1 cellular context compared by ENCODE assay signal in the genomic region with DNA sequence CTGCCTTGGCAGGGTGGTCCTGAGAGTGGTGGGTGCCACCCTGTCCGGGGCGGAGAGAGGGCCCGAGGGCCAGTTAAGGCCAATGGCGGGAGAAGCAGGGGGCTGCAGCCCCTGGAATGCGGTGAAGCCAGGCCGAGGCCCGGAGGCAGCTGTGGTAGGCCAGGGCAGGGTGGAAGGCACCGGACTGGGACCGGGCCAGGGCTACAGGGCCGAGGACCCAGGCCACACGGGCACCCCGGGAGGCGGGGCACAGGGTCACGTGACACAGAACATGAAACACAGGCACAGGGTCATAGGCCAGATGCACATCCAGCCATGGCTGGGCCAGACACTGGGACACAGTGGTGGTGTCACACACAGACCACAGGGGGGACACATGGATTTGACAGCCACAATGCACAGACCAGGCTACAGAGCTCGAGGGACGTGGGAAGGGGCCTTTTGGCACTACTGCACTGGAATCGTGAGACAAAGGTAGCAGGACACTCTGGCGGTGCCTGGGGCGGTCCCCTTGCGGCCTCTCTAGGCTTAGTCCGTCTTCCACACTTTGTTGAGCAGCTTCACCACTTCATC.
TF ChIP-seq lines count a peak whose summit lies in the region.

No MANE protein-coding gene starts in this region.

TF ChIP-seq in H1, 55 proteins besides CTCF, POLR2A, EP300 and RAD21:
- TF ChIP-seq CBX8 (IDR thresholded peaks at IDR 0.05; ENCODE audit: borderline replicate concordance, low read depth, low read length) (no peak), SIX5 (IDR thresholded peaks at IDR 0.05; ENCODE audit: low read depth, low read length) (no peak), BACH1 (IDR thresholded peaks at IDR 0.05; ENCODE audit: low read length) (no peak), SP1 (IDR thresholded peaks at IDR 0.05; ENCODE audit: low read depth, low read length) (no peak), SP2 (IDR thresholded peaks at IDR 0.05; ENCODE audit: low read length) (no peak), SIN3A (conservative IDR thresholded peaks at IDR 0.05 in 1 of 2, IDR thresholded peaks at IDR 0.05 in 1 of 2; ENCODE audit: low read depth in 1 of 2, low read length in 2 of 2) (no peak), RBBP5 (IDR thresholded peaks at IDR 0.05; ENCODE audit: borderline replicate concordance, low read depth, low read length) (no peak), KDM4A (IDR thresholded peaks at IDR 0.05; ENCODE audit: low read depth, low read length, severe bottlenecking) (no peak), JUND (IDR thresholded peaks at IDR 0.05; ENCODE audit: low read length) (no peak), NRF1 (IDR thresholded peaks at IDR 0.05; ENCODE audit: low read depth, low read length) (no peak), RNF2 (IDR thresholded peaks at IDR 0.05; ENCODE audit: borderline replicate concordance, low read depth, low read length, missing control alignments, poor library complexity, severe bottlenecking) (no peak), CHD1 (IDR thresholded peaks at IDR 0.05; ENCODE audit: low read depth, low read length) (no peak), ASH2L (IDR thresholded peaks at IDR 0.05; ENCODE audit: low read length) (no peak), ZNF274 (IDR thresholded peaks at IDR 0.05; ENCODE audit: borderline replicate concordance, extremely low read depth, low read length) (no peak), EZH2 (IDR thresholded peaks at IDR 0.05; ENCODE audit: low read depth, low read length, severe bottlenecking) (no peak)
- TF ChIP-seq, protein P1, sequence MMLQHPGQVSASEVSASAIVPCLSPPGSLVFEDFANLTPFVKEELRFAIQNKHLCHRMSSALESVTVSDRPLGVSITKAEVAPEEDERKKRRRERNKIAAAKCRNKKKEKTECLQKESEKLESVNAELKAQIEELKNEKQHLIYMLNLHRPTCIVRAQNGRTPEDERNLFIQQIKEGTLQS (IDR thresholded peaks at IDR 0.05; ENCODE audit: insufficient read depth, low read depth, low read length) = no peak
- TF ChIP-seq, protein P2, sequence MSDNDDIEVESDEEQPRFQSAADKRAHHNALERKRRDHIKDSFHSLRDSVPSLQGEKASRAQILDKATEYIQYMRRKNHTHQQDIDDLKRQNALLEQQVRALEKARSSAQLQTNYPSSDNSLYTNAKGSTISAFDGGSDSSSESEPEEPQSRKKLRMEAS (IDR thresholded peaks at IDR 0.05) = no peak
- TF ChIP-seq, protein P3, sequence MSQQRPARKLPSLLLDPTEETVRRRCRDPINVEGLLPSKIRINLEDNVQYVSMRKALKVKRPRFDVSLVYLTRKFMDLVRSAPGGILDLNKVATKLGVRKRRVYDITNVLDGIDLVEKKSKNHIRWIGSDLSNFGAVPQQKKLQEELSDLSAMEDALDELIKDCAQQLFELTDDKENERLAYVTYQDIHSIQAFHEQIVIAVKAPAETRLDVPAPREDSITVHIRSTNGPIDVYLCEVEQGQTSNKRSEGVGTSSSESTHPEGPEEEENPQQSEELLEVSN (IDR thresholded peaks at IDR 0.05) = no peak
- TF ChIP-seq, protein P4, sequence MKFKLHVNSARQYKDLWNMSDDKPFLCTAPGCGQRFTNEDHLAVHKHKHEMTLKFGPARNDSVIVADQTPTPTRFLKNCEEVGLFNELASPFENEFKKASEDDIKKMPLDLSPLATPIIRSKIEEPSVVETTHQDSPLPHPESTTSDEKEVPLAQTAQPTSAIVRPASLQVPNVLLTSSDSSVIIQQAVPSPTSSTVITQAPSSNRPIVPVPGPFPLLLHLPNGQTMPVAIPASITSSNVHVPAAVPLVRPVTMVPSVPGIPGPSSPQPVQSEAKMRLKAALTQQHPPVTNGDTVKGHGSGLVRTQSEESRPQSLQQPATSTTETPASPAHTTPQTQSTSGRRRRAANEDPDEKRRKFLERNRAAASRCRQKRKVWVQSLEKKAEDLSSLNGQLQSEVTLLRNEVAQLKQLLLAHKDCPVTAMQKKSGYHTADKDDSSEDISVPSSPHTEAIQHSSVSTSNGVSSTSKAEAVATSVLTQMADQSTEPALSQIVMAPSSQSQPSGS (IDR thresholded peaks at IDR 0.05; ENCODE audit: low read length) = no peak
